Comparison of ENCODE assay signal across 8 cellular contexts in genomic region chr13:19960673-19961015, GRCh38. TPM values are rescaled to one million over a fixed set of nuclear protein-coding genes. Genes with fewer than 3 reads are reported as not detected.
DNase-seq lines count a peak whose midpoint lies in the region; ATAC-seq and TF ChIP-seq lines count a peak whose summit lies in the region.

No MANE protein-coding gene starts in this region.

- H3K4me3 Mint-ChIP-seq in activated T-cell treated with anti-CD3 and anti-CD28 coated beads, Interleukin-2, amount 50 U/mL, for 72 hours, result peak overlapping the region; percentile 95 to 98
- H3K4me3 Mint-ChIP-seq in activated B cell treated with CpG ODN at 0.5 μM for 24 hours (peak overlapping the region; percentile 98), glutamatergic neuron (ENCODE audit: unreplicated experiment) (peak overlapping the region; percentile 78)

- H3K4me1 Mint-ChIP-seq in activated T-cell treated with anti-CD3 and anti-CD28 coated beads, Interleukin-2, amount 50 U/mL, for 72 hours (ENCODE audit: low read depth), result peaks cover 33% of the 10 kb centered on the region
- H3K4me1 Mint-ChIP-seq in activated B cell treated with CpG ODN at 0.5 μM for 24 hours (peaks cover 38% of the 10 kb centered on the region), glutamatergic neuron (ENCODE audit: low read depth, unreplicated experiment) (peaks cover 10% of the 10 kb centered on the region)

- no peaks in the 10 kb centered on the region for H3K36me3 ChIP-seq in stomach smooth muscle (ENCODE audit: control insufficient read depth in 2 of 2, insufficient read depth in 2 of 2, low read length in 2 of 2)

- no peak for TF ChIP-seq CTCF in activated B cell treated with CpG ODN at 0.5 μM for 24 hours (IDR thresholded peaks at IDR 0.05)
- no peak for TF ChIP-seq CTCF in glutamatergic neuron (IDR thresholded peaks at IDR 0.05; ENCODE audit: partially characterized antibody, unreplicated experiment)

- no peaks in the 10 kb centered on the region for H3K9me3 ChIP-seq in stomach smooth muscle (ENCODE audit: control insufficient read depth in 2 of 2, low read length in 2 of 2)

- intact Hi-C loops in activated B cell treated with CpG ODN at 0.5 μM for 24 hours (cut with micrococcal nuclease), result loop anchor here (1.0 to 5.0 kb wide), 3 partner anchors 33 to 327 kb away; partner anchors contain the start of gene MPHOSPH8

- no peak overlapping the region for H3K27ac ChIP-seq in stomach smooth muscle (ENCODE audit: low read length)

- POLR2A ChIA-PET in activated B cell treated with CpG ODN at 0.5 μM for 24 hours (lab: Charles Lee), result interaction anchor here (0.7 to 1.1 kb wide), 4 partner anchors 96 to 373 kb away, joined by 3 to 21 read pairs (median 3); partner anchors contain the start of genes PSPC1 and ZMYM5

- peaks cover 5% of the 10 kb centered on the region in 2 donors for H3K36me3 Mint-ChIP-seq in activated T-cell treated with anti-CD3 and anti-CD28 coated beads, Interleukin-2, amount 50 U/mL, for 72 hours (ENCODE audit: insufficient read depth in 2 of 2)
- peaks cover 36% of the 10 kb centered on the region for H3K36me3 Mint-ChIP-seq in activated B cell treated with CpG ODN at 0.5 μM for 24 hours (ENCODE audit: low read depth)
- no peaks in the 10 kb centered on the region for H3K36me3 Mint-ChIP-seq in glutamatergic neuron (ENCODE audit: unreplicated experiment)

- H3K4me1 ChIP-seq in stomach smooth muscle (ENCODE audit: control insufficient read depth, insufficient read depth, low read length), result peaks cover 10% of the 10 kb centered on the region

- H3K27ac Mint-ChIP-seq in activated T-cell treated with anti-CD3 and anti-CD28 coated beads, Interleukin-2, amount 50 U/mL, for 72 hours, result peak overlapping the region; percentile 96
- H3K27ac Mint-ChIP-seq in activated B cell treated with CpG ODN at 0.5 μM for 24 hours, result peak overlapping the region; percentile 98
- H3K27ac Mint-ChIP-seq in glutamatergic neuron (ENCODE audit: unreplicated experiment), result peak overlapping the region; percentile 99

- no peaks in the 10 kb centered on the region for H3K27me3 Mint-ChIP-seq in activated T-cell treated with anti-CD3 and anti-CD28 coated beads, Interleukin-2, amount 50 U/mL, for 72 hours (ENCODE audit: low read depth)
- H3K27me3 Mint-ChIP-seq in activated B cell treated with CpG ODN at 0.5 μM for 24 hours (no peaks in the 10 kb centered on the region), glutamatergic neuron (ENCODE audit: unreplicated experiment) (peaks cover 16% of the 10 kb centered on the region)

- DNase-seq in activated T-cell treated with anti-CD3 and anti-CD28 coated beads, Interleukin-2, amount 50 U/mL, for 72 hours, result peak in 1 of 2 donors; percentile 8
- DNase-seq in activated T-cell treated with anti-CD3 and anti-CD28 coated beads, Interleukin-2, amount 50 U/mL, for 1 hour, result no peak
- DNase-seq in activated B cell treated with CpG ODN at 0.5 μM for 24 hours (no peak), glutamatergic neuron (no peak), anterior cingulate cortex (lab: John Stamatoyannopoulos, UW) (no peak), LoVo (ENCODE audit: low spot score) (no peak)

- H3K27me3 ChIP-seq in stomach smooth muscle (ENCODE audit: control insufficient read depth in 1 of 2, insufficient read depth in 2 of 2, low read length in 2 of 2), result no peaks in the 10 kb centered on the region

- peak overlapping the region; percentile 4 to 96 for H3K4me3 ChIP-seq in stomach smooth muscle (ENCODE audit: low read length in 2 of 2)

- no peaks in the 10 kb centered on the region for H3K9me3 Mint-ChIP-seq in activated T-cell treated with anti-CD3 and anti-CD28 coated beads, Interleukin-2, amount 50 U/mL, for 72 hours
- H3K9me3 Mint-ChIP-seq in activated B cell treated with CpG ODN at 0.5 μM for 24 hours, result no peaks in the 10 kb centered on the region
- peaks cover 19% of the 10 kb centered on the region for H3K9me3 Mint-ChIP-seq in glutamatergic neuron (ENCODE audit: unreplicated experiment)

- peak in 1 of 2 donors; percentile 7 for ATAC-seq in activated T-cell treated with anti-CD3 and anti-CD28 coated beads, Interleukin-2, amount 50 U/mL, for 72 hours (replicated peaks in 1 of 2)
- ATAC-seq in activated B cell treated with CpG ODN at 0.5 μM for 24 hours (ENCODE audit: low read depth) (no peak), GM19455 (IDR thresholded peaks at IDR 0.05; ENCODE audit: unreplicated experiment) (no peak)

- CTCF ChIA-PET in activated B cell treated with CpG ODN at 0.5 μM for 24 hours (lab: Charles Lee), result interaction anchor here (1.1 kb wide), 2 partner anchors 33 to 96 kb away, joined by 3 to 6 read pairs; no protein-coding TSS in a partner anchor

- peak overlapping the region in 1 of 2 donors; percentile 82 for H3K9ac ChIP-seq in stomach smooth muscle (ENCODE audit: low read length in 2 of 2)

RNA-seq across cellular contexts. Expression of gene ZMYM2, which starts 2.1 kb away (rescaled TPM):
- 100 to 1,000 TPM in 1 of 2 donors, 10 to 100 TPM in 1; 86.4 to 103 TPM for total RNA-seq in activated T-cell treated with anti-CD3 and anti-CD28 coated beads, Interleukin-2, amount 50 U/mL, for 72 hours
- total RNA-seq in activated B cell treated with CpG ODN at 0.5 μM for 24 hours (64.8 and 75.2 TPM in 2 replicates), glutamatergic neuron (ENCODE audit: unreplicated experiment) (215 TPM)
